9 cellular contexts compared by ENCODE assay signal in genomic region chr20:17875106-17875980, GRCh38.
DNase-seq lines count a peak whose midpoint lies in the region; ATAC-seq and TF ChIP-seq lines count a peak whose summit lies in the region.
"Had no signal": no experiment of that assay in that cellular context is flagged by ENCODE, and none has a peak within 500 bp of the region (broad histone marks: within the 10 kb centered on the region; RNA-seq: fewer than 3 reads in every experiment).

No MANE protein-coding gene starts in this region.

- H3K36me3 ChIP-seq in PC-3 (ENCODE audit: low read depth, low read length) (no peaks in the 10 kb centered on the region), SJCRH30 (no peaks in the 10 kb centered on the region)

- H3K9me2 ChIP-seq in PC-3 (replicated peaks; ENCODE audit: low read length), result no peaks in the 10 kb centered on the region

- no peak overlapping the region for H3K9ac ChIP-seq in PC-3 (ENCODE audit: low read length)

- TF ChIP-seq CTCF in PC-3 (conservative IDR thresholded peaks at IDR 0.05; ENCODE audit: low read depth, low read length), result no peak
- TF ChIP-seq CTCF in fibroblast of pulmonary artery (IDR thresholded peaks at IDR 0.05; ENCODE audit: low read length, missing control alignments), result no peak
- no peak for TF ChIP-seq CTCF in coronary artery (IDR thresholded peaks at IDR 0.05)

- H4K20me1 ChIP-seq in PC-3 (ENCODE audit: low read length), result no peaks in the 10 kb centered on the region

- H3K9me3 ChIP-seq in PC-3 (ENCODE audit: low read length), result no peaks in the 10 kb centered on the region
- H3K9me3 ChIP-seq in SJCRH30 (replicated peaks), result no peaks in the 10 kb centered on the region

- no TSS peak for BruUV-seq in PC-3 (replicated peaks; lab: Mats Ljungman, UMichigan)

- intact Hi-C loops in PC-3 (cut with micrococcal nuclease), result no loop called here

- CTCF ChIA-PET in PC-3 (lab: Charles Lee), result no interaction called here

- peaks cover 17% of the 10 kb centered on the region for H3K4me1 ChIP-seq in PC-3 (ENCODE audit: insufficient read depth, low read length)
- H3K4me1 ChIP-seq in SJCRH30, result no peaks in the 10 kb centered on the region

- H3K4me2 ChIP-seq in PC-3 (ENCODE audit: low read length), result peak overlapping the region; percentile 31; the same call in 1 of the 2 replicates

- ATAC-seq in PC-3 (peak; percentile 50), GM21786 (IDR thresholded peaks at IDR 0.05; ENCODE audit: unreplicated experiment) (no peak)

- POLR2A ChIA-PET in PC-3 (lab: Charles Lee; ENCODE audit: unreplicated experiment), result no interaction called here

- H3K27ac ChIP-seq in PC-3 (ENCODE audit: low read length), result no peak overlapping the region
- no peak overlapping the region for H3K27ac ChIP-seq in coronary artery
- no peak overlapping the region for H3K27ac ChIP-seq in SJCRH30

- H3K79me2 ChIP-seq in PC-3 (ENCODE audit: low read length), result no peaks in the 10 kb centered on the region

- H3K27me3 ChIP-seq in PC-3 (ENCODE audit: low read length), result no peaks in the 10 kb centered on the region
- H3K27me3 ChIP-seq in SJCRH30, result peaks cover 14% of the 10 kb centered on the region; the same call in 1 of the 2 replicates

- H2AFZ ChIP-seq in PC-3 (ENCODE audit: low read length), result peak overlapping the region; percentile 45; the same call in 1 of the 2 replicates

- peak; percentile 57 for DNase-seq in AG08396 (ENCODE audit: low spot score)
- DNase-seq in PC-3, result peak; percentile 71
- peak; percentile 92 for DNase-seq in fibroblast of pulmonary artery (ENCODE audit: low read depth)
- peak; percentile 22 for DNase-seq in occipital lobe (lab: John Stamatoyannopoulos, UW)
- DNase-seq in NCI-H2107 treated with DMSO at 0.1 percent for 48 hours (lab: John Stamatoyannopoulos, UW; ENCODE audit: unreplicated experiment), result no peak
- no peak for DNase-seq in coronary artery (ENCODE audit: low spot score)
- DNase-seq in SJCRH30, result no peak
- DNase-seq: COR-L47 had no signal

- H3F3A ChIP-seq in PC-3 (ENCODE audit: low read length, unreplicated experiment), result no peaks in the 10 kb centered on the region

- no peak overlapping the region for H3K4me3 ChIP-seq in PC-3 (ENCODE audit: low read length)
- no peak overlapping the region for H3K4me3 ChIP-seq in fibroblast of pulmonary artery (replicated peaks; ENCODE audit: low read depth, low read length)
- H3K4me3 ChIP-seq in coronary artery, result no peak overlapping the region
- no peak overlapping the region for H3K4me3 ChIP-seq in SJCRH30

Comparison
In these comparisons a context has a peak if more than half of its experiments do, and no peak if none do; other contexts are left out.
1. DNase-seq: peak in AG08396 (single experiment), PC-3 (single experiment), fibroblast of pulmonary artery (single experiment) and occipital lobe (single experiment); none in NCI-H2107 treated with DMSO at 0.1 percent for 48 hours (single experiment), coronary artery (single experiment) and SJCRH30 (0 of 2).